ENCODE assay signal across 2 cellular contexts in genomic region chr22:30310881-30311771, GRCh38.
TF ChIP-seq lines count a peak whose summit lies in the region.

No MANE protein-coding gene starts in this region.

TF ChIP-seq in GM12878, 131 proteins besides CTCF, POLR2A, EP300 and RAD21:
- TF ChIP-seq POU2F2 (IDR thresholded peaks at IDR 0.05; ENCODE audit: borderline replicate concordance, low read depth, low read length): 0 out of 3 replicates have a peak, but pooled peaks have one; percentile 25
- TF ChIP-seq BCL3 (IDR thresholded peaks at IDR 0.05; ENCODE audit: borderline replicate concordance, insufficient read depth, low read depth, low read length, poor library complexity, severe bottlenecking): no peak

TF ChIP-seq in liver, 16 proteins besides CTCF, POLR2A, EP300 and RAD21:
- TF ChIP-seq JUND (IDR thresholded peaks at IDR 0.05) (peak in 1 of 2 donors; percentile 27), REST (IDR thresholded peaks at IDR 0.05) (peak; percentile 49), FOXA2 (IDR thresholded peaks at IDR 0.05) (peak; percentile 47), HNF4A (conservative IDR thresholded peaks at IDR 0.05) (peak; percentile 41 to 58), ATF3 (IDR thresholded peaks at IDR 0.05) (no peak), YY1 (IDR thresholded peaks at IDR 0.05) (peak; percentile 69), GABPA (IDR thresholded peaks at IDR 0.05 in 1 of 2, conservative IDR thresholded peaks at IDR 0.05 in 1 of 2) (no peak), ZBTB33 (IDR thresholded peaks at IDR 0.05) (no peak), EGR1 (IDR thresholded peaks at IDR 0.05; ENCODE audit: low read depth in 2 of 2) (no peak), HNF4G (IDR thresholded peaks at IDR 0.05) (no peak), RXRA (IDR thresholded peaks at IDR 0.05) (peak; percentile 53 to 67), TAF1 (conservative IDR thresholded peaks at IDR 0.05) (no peak), NR2F2 (IDR thresholded peaks at IDR 0.05) (no peak), FOXA1 (IDR thresholded peaks at IDR 0.05) (no peak), SP1 (IDR thresholded peaks at IDR 0.05) (peak; percentile 30), MAX (IDR thresholded peaks at IDR 0.05) (no peak)
